In the genomic region with DNA sequence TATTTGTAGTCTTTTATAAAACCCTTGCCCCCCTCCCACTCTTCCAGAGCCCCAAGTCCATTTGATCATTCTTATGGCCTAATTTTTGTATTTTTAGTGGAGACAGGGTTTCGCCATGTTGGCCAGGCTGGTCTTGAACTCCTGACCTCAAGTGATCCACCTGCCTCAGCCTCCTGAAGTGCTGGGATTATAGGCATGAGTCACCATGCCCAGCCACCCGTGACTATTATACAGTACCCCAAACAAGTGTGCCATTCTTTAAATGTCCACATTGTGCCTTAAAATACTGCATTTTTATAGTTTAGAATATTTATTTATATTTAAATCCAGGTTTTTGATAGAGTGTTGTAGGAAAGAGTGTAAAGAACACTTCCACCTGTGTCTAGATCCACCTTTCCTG, we compare ENCODE assay signal across 8 cellular contexts.
DNase-seq lines count a peak whose midpoint lies in the region; ATAC-seq and TF ChIP-seq lines count a peak whose summit lies in the region.
"Not testable (repeated sequence)": the region's sequence is repeated elsewhere in the genome, so short reads cannot be mapped to it uniquely, and the experiment has no call there.

No MANE protein-coding gene starts in this region.

- not testable (repeated sequence) for H3K27me3 ChIP-seq in CD4-positive, alpha-beta memory T cell (ENCODE audit: insufficient read depth, low read length); lung (ENCODE audit: control insufficient read depth, insufficient read depth); skeletal muscle satellite cell (ENCODE audit: control insufficient read depth, insufficient read depth, low read length)

- not testable (repeated sequence) for H3K9me3 Mint-ChIP-seq in CD4-positive, alpha-beta memory T cell; activated naive CD8-positive, alpha-beta T cell (ENCODE audit: low read depth); effector memory CD8-positive, alpha-beta T cell

- 80 to 82% methylated on average over 2 of the region's 2 CpGs for WGBS in lung, 2 donors
- 83% methylated on average over 2 of the region's 2 CpGs for WGBS in urinary bladder

- peak overlapping the region; percentile 99 for H3K27ac ChIP-seq in CD4-positive, alpha-beta memory T cell (ENCODE audit: low read depth, low read length)
- H3K27ac ChIP-seq in lung (ENCODE audit: low read depth in 1 of 2, low read length in 1 of 2) (peak overlapping the region; percentile 41 to 63), urinary bladder (ENCODE audit: low read depth) (peak overlapping the region; percentile 50)

- peak in 1 of 5 donors; percentile 59 for DNase-seq in CD4-positive, alpha-beta memory T cell
- peak; percentile 30 for DNase-seq in M059J (ENCODE audit: low read depth)
- DNase-seq in effector memory CD8-positive, alpha-beta T cell; lung (ENCODE audit: low spot score): not testable (repeated sequence)

- peaks cover 100% of the 10 kb centered on the region for H3K4me1 ChIP-seq in CD4-positive, alpha-beta memory T cell (ENCODE audit: insufficient read depth, low read length)
- H3K4me1 ChIP-seq in lung (ENCODE audit: control insufficient read depth in 2 of 2, insufficient read depth in 2 of 2, low read length in 2 of 2) (peaks cover 3 to 12% of the 10 kb centered on the region in 2 donors), skeletal muscle satellite cell (ENCODE audit: control insufficient read depth, insufficient read depth, low read length) (peaks cover 38% of the 10 kb centered on the region)
- H3K4me1 ChIP-seq in urinary bladder (ENCODE audit: insufficient read depth) = not testable (repeated sequence)

- not testable (repeated sequence) for H3K9ac ChIP-seq in skeletal muscle satellite cell (ENCODE audit: low read depth, low read length)

- TF ChIP-seq CTCF in lung (IDR thresholded peaks at IDR 0.05; ENCODE audit: control extremely low read depth, extremely low read depth) = not testable (repeated sequence)

- peak; percentile 2 to 3 for ATAC-seq in activated CD4-positive, CD25-positive, alpha-beta regulatory T cell treated with anti-CD3 and anti-CD28 coated beads, Interleukin-2, amount 50 U/mL, for 24 hours
- ATAC-seq in effector memory CD8-positive, alpha-beta T cell (replicated peaks); lung (ENCODE audit: insufficient read depth, low FRiP score): not testable (repeated sequence)

- POLR2A ChIA-PET in CD4-positive, alpha-beta memory T cell (lab: Charles Lee; ENCODE audit: partially characterized antibody) = interaction anchor here (1.3 to 18.6 kb wide), 8 partner anchors 12 to 215 kb away, joined by 4 to 552 read pairs (median 16); a partner anchor contains a TSS

- CTCF ChIA-PET in CD4-positive, alpha-beta memory T cell (lab: Charles Lee; ENCODE audit: partially characterized antibody) = interaction anchor here (3.6 to 4.3 kb wide), 2 partner anchors 14 to 115 kb away, joined by 23 to 31 read pairs; a partner anchor contains a TSS

- H3K36me3 Mint-ChIP-seq in CD4-positive, alpha-beta memory T cell = peaks cover 24 to 64% of the 10 kb centered on the region in 2 donors
- peaks cover 16% of the 10 kb centered on the region for H3K36me3 Mint-ChIP-seq in activated naive CD8-positive, alpha-beta T cell
- peaks cover 74% of the 10 kb centered on the region for H3K36me3 Mint-ChIP-seq in effector memory CD8-positive, alpha-beta T cell (ENCODE audit: insufficient read depth)

- H3K27me3 Mint-ChIP-seq in CD4-positive, alpha-beta memory T cell; activated naive CD8-positive, alpha-beta T cell; effector memory CD8-positive, alpha-beta T cell: not testable (repeated sequence)

- peaks cover 67 to 100% (median 87%) of the 10 kb centered on the region in 4 donors for H3K4me1 Mint-ChIP-seq in CD4-positive, alpha-beta memory T cell
- peaks cover 94% of the 10 kb centered on the region for H3K4me1 Mint-ChIP-seq in activated naive CD8-positive, alpha-beta T cell (ENCODE audit: low read depth)
- H3K4me1 Mint-ChIP-seq in effector memory CD8-positive, alpha-beta T cell (ENCODE audit: low read depth in 2 of 2) = peaks cover 49 to 70% of the 10 kb centered on the region in 2 donors

- not testable (repeated sequence) for H3K36me3 ChIP-seq in CD4-positive, alpha-beta memory T cell (ENCODE audit: insufficient read depth, low read length); lung (ENCODE audit: control insufficient read depth in 2 of 2, insufficient read depth in 2 of 2, low read length in 2 of 2); skeletal muscle satellite cell (ENCODE audit: insufficient read depth, low read length); urinary bladder (ENCODE audit: insufficient read depth)

- H3K4me3 Mint-ChIP-seq in CD4-positive, alpha-beta memory T cell = peak overlapping the region; percentile 51 to 84 (median 72)
- H3K4me3 Mint-ChIP-seq in activated naive CD8-positive, alpha-beta T cell = peak overlapping the region; percentile 71
- peak overlapping the region; percentile 44 to 60 for H3K4me3 Mint-ChIP-seq in effector memory CD8-positive, alpha-beta T cell

- peak overlapping the region in 1 of 2 donors; percentile 20 for H3K4me3 ChIP-seq in CD4-positive, alpha-beta memory T cell (ENCODE audit: low read length in 2 of 2)
- not testable (repeated sequence) for H3K4me3 ChIP-seq in lung; skeletal muscle satellite cell (ENCODE audit: low read length); urinary bladder (ENCODE audit: low read depth, low read length)

- intact Hi-C loops in CD4-positive, alpha-beta memory T cell (cut with micrococcal nuclease) = loop anchor here (2.0 kb wide), 1 partner anchor 15 kb away; no protein-coding TSS in a partner anchor

- not testable (repeated sequence) for H3K9me3 ChIP-seq in CD4-positive, alpha-beta memory T cell (ENCODE audit: control insufficient read depth in 1 of 2, low read length in 2 of 2); lung (ENCODE audit: control insufficient read depth in 2 of 2, insufficient read depth in 1 of 2, low read length in 1 of 2); skeletal muscle satellite cell (replicated peaks; ENCODE audit: low read length)

- H3K27ac Mint-ChIP-seq in CD4-positive, alpha-beta memory T cell = peak overlapping the region; percentile 96 to 99 (median 98)
- H3K27ac Mint-ChIP-seq in activated naive CD8-positive, alpha-beta T cell = peak overlapping the region; percentile 99
- H3K27ac Mint-ChIP-seq in effector memory CD8-positive, alpha-beta T cell = peak overlapping the region; percentile 92 to 97

- H3K4me2 ChIP-seq in skeletal muscle satellite cell (ENCODE audit: low read length) = peak overlapping the region; percentile 30
